8 cellular contexts compared by ENCODE assay signal in the genomic region with DNA sequence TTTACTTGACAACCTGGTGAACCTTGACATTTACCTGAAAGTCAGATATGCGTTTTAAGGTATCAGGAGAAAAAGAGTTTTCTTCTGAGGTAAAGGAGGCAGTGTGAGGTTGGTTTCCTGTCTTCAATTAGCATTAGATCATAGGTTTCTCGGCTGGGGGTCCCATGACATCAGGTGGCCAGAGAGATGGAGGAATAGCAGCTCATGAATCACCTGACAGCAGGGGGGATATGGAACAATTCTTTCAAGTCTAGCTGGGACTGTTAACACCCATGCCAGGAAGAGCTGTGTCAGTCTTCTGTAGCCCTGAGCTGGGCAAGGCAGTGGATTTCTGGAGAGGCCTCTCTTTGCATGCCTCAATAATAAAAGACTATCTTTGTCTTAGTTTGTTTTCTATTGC.
DNase-seq lines count a peak whose midpoint lies in the region; ATAC-seq and TF ChIP-seq lines count a peak whose summit lies in the region.

No MANE protein-coding gene starts in this region.

- H3K27ac ChIP-seq in testis = peak overlapping the region; percentile 48 to 71

- TF ChIP-seq POLR2A in testis (IDR thresholded peaks at IDR 0.05) = no peak

- intact Hi-C loops in testis (cut with DNase I; ENCODE audit: low total_unique reads) = no loop called here
- intact Hi-C loops in sciatic nerve (cut with DNase I) = no loop called here

- WGBS in testis, 2 donors = 85 to 88% methylated on average over 2 of the region's 2 CpGs

- H3K4me3 ChIP-seq in testis = no peak overlapping the region

- peak; percentile 28 for DNase-seq in activated CD8-positive, alpha-beta memory T cell treated with anti-CD3 and anti-CD28 coated beads, Interleukin-2, amount 50 U/mL, for 4 hours
- no peak for DNase-seq in activated CD8-positive, alpha-beta memory T cell treated with anti-CD3 and anti-CD28 coated beads for 24 hours
- DNase-seq in HT1080 (ENCODE audit: low read depth) = peak; percentile 71
- DNase-seq in dermis blood vessel endothelial cell = peak; percentile 26
- DNase-seq in testis = no peak
- DNase-seq in sciatic nerve (ENCODE audit: low spot score) = no peak
- no peak for DNase-seq in NCI-H1694 treated with DMSO at 0.1 percent for 48 hours (lab: John Stamatoyannopoulos, UW)
- DNase-seq in GOT3 (lab: John Stamatoyannopoulos, UW) = no peak

- no peak for TF ChIP-seq CTCF in testis (IDR thresholded peaks at IDR 0.05)

- H3K36me3 ChIP-seq in testis (ENCODE audit: low read depth, missing control alignments) = no peaks in the 10 kb centered on the region

- no peak for ATAC-seq in sciatic nerve

- H3K27me3 ChIP-seq in testis = no peaks in the 10 kb centered on the region

- H3K4me1 ChIP-seq in testis = peaks cover 55% of the 10 kb centered on the region

- H3K9me3 ChIP-seq in testis = no peaks in the 10 kb centered on the region

Comparison
In these comparisons a context has a peak if more than half of its experiments do, and no peak if none do; other contexts are left out.
1. DNase-seq: peak in activated CD8-positive, alpha-beta memory T cell treated with anti-CD3 and anti-CD28 coated beads, Interleukin-2, amount 50 U/mL, for 4 hours (single experiment), HT1080 (single experiment) and dermis blood vessel endothelial cell (single experiment); none in activated CD8-positive, alpha-beta memory T cell treated with anti-CD3 and anti-CD28 coated beads for 24 hours (single experiment), testis (single experiment), sciatic nerve (single experiment), NCI-H1694 treated with DMSO at 0.1 percent for 48 hours (single experiment) and GOT3 (single experiment).